Comparison of ENCODE assay signal across 1 cellular context in the genomic region with DNA sequence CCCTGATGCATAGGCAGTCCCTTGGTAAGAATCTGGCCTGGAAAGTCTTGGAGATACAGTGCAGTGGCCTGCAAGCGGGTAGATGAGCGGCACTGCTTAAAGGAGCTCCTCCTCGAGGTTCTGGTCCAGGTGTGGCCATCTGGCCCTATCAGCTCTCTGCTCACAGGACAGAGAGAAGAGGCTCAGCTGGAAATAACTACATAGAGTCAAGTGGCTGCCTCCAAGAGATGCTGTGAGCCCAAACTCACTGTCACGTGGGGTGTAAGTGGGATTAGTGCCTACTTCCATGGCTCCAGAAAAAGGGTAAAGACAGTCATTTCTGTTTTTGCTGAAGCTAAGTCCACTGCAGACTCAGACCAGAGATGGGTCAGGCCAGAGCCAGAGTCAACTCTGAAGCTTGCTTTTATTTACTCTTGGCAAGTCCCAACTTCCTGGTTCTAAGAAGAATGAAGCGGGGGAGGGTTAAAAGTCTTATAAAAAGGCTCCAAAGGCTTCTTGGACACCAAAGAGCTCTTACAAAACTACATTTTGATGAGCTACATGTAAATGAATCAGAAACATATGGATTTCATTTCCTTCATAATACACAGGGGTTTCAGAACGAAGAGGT.
TF ChIP-seq lines count a peak whose summit lies in the region.

No MANE protein-coding gene starts in this region.

TF ChIP-seq in H1, 55 proteins besides CTCF, POLR2A, EP300 and RAD21:
- TF ChIP-seq TCF12 (IDR thresholded peaks at IDR 0.05; ENCODE audit: low read depth, low read length) (no peak), RBBP5 (IDR thresholded peaks at IDR 0.05; ENCODE audit: borderline replicate concordance, low read depth, low read length) (no peak), POLR2AphosphoS5 (IDR thresholded peaks at IDR 0.05; ENCODE audit: low read depth, low read length) (no peak), EZH2 (IDR thresholded peaks at IDR 0.05; ENCODE audit: low read depth, low read length, severe bottlenecking) (no peak), TEAD4 (IDR thresholded peaks at IDR 0.05; ENCODE audit: low read depth, low read length) (no peak), CEBPB (IDR thresholded peaks at IDR 0.05; ENCODE audit: low read depth, low read length) (no peak), HDAC6 (IDR thresholded peaks at IDR 0.05; ENCODE audit: low read depth, low read length) (no peak), CHD1 (IDR thresholded peaks at IDR 0.05; ENCODE audit: low read depth, low read length) (no peak), SP4 (IDR thresholded peaks at IDR 0.05; ENCODE audit: low read length) (no peak)
TF ChIP-seq in H1: peak in this region for 0.
